Comparison of ENCODE assay signal across 15 cellular contexts in genomic region chr3:126039870-126040269, GRCh38. TPM values are rescaled to one million over a fixed set of nuclear protein-coding genes. Genes with fewer than 3 reads are reported as not detected.
DNase-seq lines count a peak whose midpoint lies in the region; ATAC-seq and TF ChIP-seq lines count a peak whose summit lies in the region.
"Had no signal": no experiment of that assay in that cellular context is flagged by ENCODE, and none has a peak within 500 bp of the region (broad histone marks: within the 10 kb centered on the region; RNA-seq: fewer than 3 reads in every experiment).

No MANE protein-coding gene starts in this region.

- intact Hi-C loops in colonic mucosa (cut with DNase I): no loop called here

- WGBS in mesenchymal stem cell: 90% methylated on average over 2 of the region's 2 CpGs

- H4K8ac ChIP-seq in mesenchymal stem cell (ENCODE audit: low read length): no peak overlapping the region

- H2BK5ac ChIP-seq in mesenchymal stem cell (ENCODE audit: low read depth, low read length, poor library complexity, severe bottlenecking): no peak overlapping the region

- no peak overlapping the region for H3K4me2 ChIP-seq in osteoblast (ENCODE audit: insufficient read depth, low read length)
- no peak overlapping the region for H3K4me2 ChIP-seq in mesenchymal stem cell (ENCODE audit: low read length, poor library complexity, severe bottlenecking)

- no peaks in the 10 kb centered on the region for H3K4me1 ChIP-seq in colonic mucosa
- no peaks in the 10 kb centered on the region for H3K4me1 ChIP-seq in osteoblast (ENCODE audit: insufficient read depth, low read length)
- peaks cover under 1% of the 10 kb centered on the region for H3K4me1 ChIP-seq in mesenchymal stem cell (ENCODE audit: control insufficient read depth, insufficient read depth, low read depth, low read length)
- H3K4me1 ChIP-seq: HAP-1 had no signal

- no peak overlapping the region for H3K4ac ChIP-seq in mesenchymal stem cell (ENCODE audit: low read depth in 1 of 2, low read length in 2 of 2)

- no peak overlapping the region for H3K4me3 ChIP-seq in colonic mucosa
- H3K4me3 ChIP-seq in osteoblast (ENCODE audit: insufficient read depth, low read length): no peak overlapping the region
- no peak overlapping the region for H3K4me3 ChIP-seq in mesenchymal stem cell (ENCODE audit: insufficient read depth in 1 of 2, low read depth in 1 of 2, low read length in 2 of 2)
- H3K4me3 ChIP-seq: HAP-1 had no signal

- no peak overlapping the region for H2AK5ac ChIP-seq in mesenchymal stem cell (ENCODE audit: low read length, severe bottlenecking)

- DNase-seq in colonic mucosa: peak; percentile 12
- peak; percentile 65 for DNase-seq in osteoblast (ENCODE audit: insufficient read length, low spot score, missing footprints)
- peak; percentile 7 for DNase-seq in type B pancreatic cell (ENCODE audit: extremely low spot score, unreplicated experiment)
- no peak for DNase-seq in mesenchymal stem cell
- no peak for DNase-seq in T-helper 2 cell
- DNase-seq: C1 segment of cervical spinal cord; Calu3; CD4-positive, alpha-beta memory T cell; COR-L47; DMS53; DMS79 treated with DMSO at 0.1 percent for 48 hours; GF-D8; GOT3 had no signal

- no peak overlapping the region for H3K23ac ChIP-seq in mesenchymal stem cell (ENCODE audit: low read length in 2 of 2)

- no peaks in the 10 kb centered on the region for H3K36me3 ChIP-seq in colonic mucosa
- H3K36me3 ChIP-seq in osteoblast (ENCODE audit: insufficient read depth, low read length): no peaks in the 10 kb centered on the region
- peaks cover 0 to 4% of the 10 kb centered on the region in 2 experiments for H3K36me3 ChIP-seq in mesenchymal stem cell (ENCODE audit: control insufficient read depth in 1 of 2, insufficient read depth in 2 of 2, low read depth in 1 of 2, low read length in 2 of 2)
- H3K36me3 ChIP-seq: HAP-1 had no signal

- peaks cover 28% of the 10 kb centered on the region for H3K36me3 Mint-ChIP-seq in type B pancreatic cell

- H3K27me3 Mint-ChIP-seq in type B pancreatic cell: no peaks in the 10 kb centered on the region
- H3K27me3 Mint-ChIP-seq: CD4-positive, alpha-beta memory T cell had no signal

- H4K20me1 ChIP-seq in osteoblast (ENCODE audit: insufficient read depth, low read length): peaks cover 2% of the 10 kb centered on the region

- TF ChIP-seq CTCF in colonic mucosa (IDR thresholded peaks at IDR 0.05) (no peak), osteoblast (IDR thresholded peaks at IDR 0.05; ENCODE audit: extremely low read depth, low read depth, low read length) (no peak), type B pancreatic cell (conservative IDR thresholded peaks at IDR 0.05) (no peak)

- no peak overlapping the region for H3K14ac ChIP-seq in mesenchymal stem cell (ENCODE audit: low read length in 2 of 2)

- no peak overlapping the region for H2BK120ac ChIP-seq in mesenchymal stem cell (ENCODE audit: low read depth, low read length)

- no peak overlapping the region for H3K18ac ChIP-seq in mesenchymal stem cell (ENCODE audit: low read depth in 1 of 2, low read length in 2 of 2)

- H3K9ac ChIP-seq in colonic mucosa (ENCODE audit: low read depth in 2 of 2, low read length in 2 of 2) (no peak overlapping the region), mesenchymal stem cell (ENCODE audit: low read length) (no peak overlapping the region)

- H3K27ac ChIP-seq in colonic mucosa (no peak overlapping the region), osteoblast (ENCODE audit: low read depth, low read length) (no peak overlapping the region), mesenchymal stem cell (ENCODE audit: low read length, poor library complexity, severe bottlenecking) (no peak overlapping the region)

- H3K4me3 Mint-ChIP-seq in type B pancreatic cell: no peak overlapping the region
- H3K4me3 Mint-ChIP-seq: CD4-positive, alpha-beta memory T cell had no signal

- H3K27ac Mint-ChIP-seq in type B pancreatic cell: no peak overlapping the region
- H3K27ac Mint-ChIP-seq: CD4-positive, alpha-beta memory T cell had no signal

- H3K4me1 Mint-ChIP-seq in type B pancreatic cell (ENCODE audit: unreplicated experiment): no peaks in the 10 kb centered on the region

- H2AFZ ChIP-seq in osteoblast (ENCODE audit: low read length) (no peak overlapping the region), mesenchymal stem cell (ENCODE audit: low read depth, low read length) (no peak overlapping the region)

- H2BK12ac ChIP-seq in mesenchymal stem cell (ENCODE audit: low read length in 2 of 2): no peak overlapping the region

- H3K9me3 Mint-ChIP-seq in type B pancreatic cell: peaks cover 5% of the 10 kb centered on the region

- H4K91ac ChIP-seq in mesenchymal stem cell (ENCODE audit: low read length): no peak overlapping the region

- ATAC-seq in esophagus mucosa: peak; percentile 74

- H3K27me3 ChIP-seq in colonic mucosa: no peaks in the 10 kb centered on the region
- H3K27me3 ChIP-seq in osteoblast (ENCODE audit: insufficient read depth, low read length): no peaks in the 10 kb centered on the region
- no peaks in the 10 kb centered on the region for H3K27me3 ChIP-seq in mesenchymal stem cell (ENCODE audit: control insufficient read depth in 1 of 2, insufficient read depth in 1 of 2, low read length in 2 of 2)

- no peaks in the 10 kb centered on the region for H3K79me2 ChIP-seq in osteoblast (ENCODE audit: insufficient read depth, low read length)

- peaks cover 2% of the 10 kb centered on the region for H3K79me1 ChIP-seq in mesenchymal stem cell (replicated peaks; ENCODE audit: low read length, poor library complexity, severe bottlenecking)

- H3K9me3 ChIP-seq in colonic mucosa: no peaks in the 10 kb centered on the region
- H3K9me3 ChIP-seq in osteoblast (ENCODE audit: low read depth, low read length): no peaks in the 10 kb centered on the region
- H3K9me3 ChIP-seq in mesenchymal stem cell (ENCODE audit: control insufficient read depth, low read length): no peaks in the 10 kb centered on the region
- H3K9me3 ChIP-seq: HAP-1 had no signal

- H2BK15ac ChIP-seq in mesenchymal stem cell (ENCODE audit: low read depth, poor library complexity, severe bottlenecking): no peak overlapping the region

RNA-seq across cellular contexts. Expression of gene SLC41A3, which starts 44.1 kb away (rescaled TPM):
- total RNA-seq in colonic mucosa (10 to 100 TPM; 27.6 to 33.1 TPM), esophagus mucosa (22.9 TPM), osteoblast (41.5 and 59.4 TPM in 2 replicates), type B pancreatic cell (ENCODE audit: low replicate concordance) (53.6 and 56.4 TPM in 2 replicates)
- polyA plus RNA-seq in mesenchymal stem cell (2013, experiment 1 of 2): 39.9 TPM
- polyA plus RNA-seq in mesenchymal stem cell (2013, experiment 2 of 2): 39.6 TPM

Comparison
In these comparisons a context has a peak if more than half of its experiments do, and no peak if none do; other contexts are left out.
1. DNase-seq: peak in colonic mucosa (single experiment), osteoblast (single experiment) and type B pancreatic cell (single experiment); none in mesenchymal stem cell (single experiment) and T-helper 2 cell (0 of 5).